In genomic region chr1:234957330-234958065, GRCh38 we compare ENCODE assay signal across 8 cellular contexts.
DNase-seq lines count a peak whose midpoint lies in the region; ATAC-seq and TF ChIP-seq lines count a peak whose summit lies in the region.

No MANE protein-coding gene starts in this region.

- H3K9ac ChIP-seq in smooth muscle cell (ENCODE audit: low read depth) = no peak overlapping the region

- H3K36me3 ChIP-seq in ACC112 (ENCODE audit: insufficient read depth, low read length) = no peaks in the 10 kb centered on the region
- no peaks in the 10 kb centered on the region for H3K36me3 ChIP-seq in smooth muscle cell (ENCODE audit: low read depth)

- 56% methylated on average over 14 of the region's 14 CpGs for WGBS in smooth muscle cell (ENCODE audit: low lambda C conversion rate)

- H3K4me3 ChIP-seq in ACC112 (ENCODE audit: low read depth, low read length) (no peak overlapping the region; the same call in 1 of the 2 replicates), smooth muscle cell (no peak overlapping the region)

- H3K79me2 ChIP-seq in ACC112 (ENCODE audit: control insufficient read depth, insufficient read depth, low read length, unreplicated experiment) (no peaks in the 10 kb centered on the region), smooth muscle cell (ENCODE audit: low read depth) (no peaks in the 10 kb centered on the region)

- H4K20me1 ChIP-seq in smooth muscle cell (ENCODE audit: low read depth) = no peaks in the 10 kb centered on the region

- no peak for TF ChIP-seq CTCF in foreskin keratinocyte (conservative IDR thresholded peaks at IDR 0.05)
- TF ChIP-seq CTCF in smooth muscle cell (IDR thresholded peaks at IDR 0.05; ENCODE audit: borderline replicate concordance, insufficient read depth, poor library complexity, severe bottlenecking) = no peak

- DNase-seq in HEK293T (ENCODE audit: extremely low spot score) (peak; percentile 69), SKM-1 treated with dmso at 0.1 percent for 144 hours (lab: John Stamatoyannopoulos, UW; ENCODE audit: unreplicated experiment) (peak; percentile 63), foreskin keratinocyte (no peak), smooth muscle cell (lab: John Stamatoyannopoulos, UW; ENCODE audit: unreplicated experiment) (no peak), NCI-H187 (lab: John Stamatoyannopoulos, UW) (no peak)

- H3F3A ChIP-seq in smooth muscle cell (ENCODE audit: low read depth) = peaks cover 24% of the 10 kb centered on the region

- H3K4me1 ChIP-seq in ACC112 (ENCODE audit: control insufficient read depth, insufficient read depth, low read length, unreplicated experiment) = peaks cover 59% of the 10 kb centered on the region
- no peaks in the 10 kb centered on the region for H3K4me1 ChIP-seq in foreskin keratinocyte
- peaks cover 55% of the 10 kb centered on the region for H3K4me1 ChIP-seq in smooth muscle cell (ENCODE audit: low read depth)

- ATAC-seq in foreskin keratinocyte (peak; percentile 27), GM21360 (IDR thresholded peaks at IDR 0.05; ENCODE audit: unreplicated experiment) (no peak), GM21515 (IDR thresholded peaks at IDR 0.05; ENCODE audit: unreplicated experiment) (no peak)

- peak overlapping the region; percentile 68 for H3K27ac ChIP-seq in ACC112 (ENCODE audit: low read depth, low read length)
- no peak overlapping the region for H3K27ac ChIP-seq in foreskin keratinocyte
- H3K27ac ChIP-seq in smooth muscle cell (ENCODE audit: low read depth) = peak overlapping the region; percentile 81

- no peaks in the 10 kb centered on the region for H3K9me3 ChIP-seq in smooth muscle cell (replicated peaks; ENCODE audit: low read depth)

- H3K27me3 ChIP-seq in ACC112 (ENCODE audit: insufficient read depth, low read length) (no peaks in the 10 kb centered on the region), foreskin keratinocyte (no peaks in the 10 kb centered on the region), smooth muscle cell (ENCODE audit: low read depth) (no peaks in the 10 kb centered on the region)

- H2AFZ ChIP-seq in ACC112 (ENCODE audit: low read length, unreplicated experiment) (no peak overlapping the region), smooth muscle cell (ENCODE audit: low read depth) (no peak overlapping the region)

- POLR2A ChIA-PET in HEK293T (lab: Yijun Ruan, JAX) = interaction anchor here (0.7 to 3.2 kb wide), 12 partner anchors 13 to 356 kb away, joined by 3 to 18 read pairs (median 4); no protein-coding TSS in a partner anchor

- H3K4me2 ChIP-seq in smooth muscle cell = no peak overlapping the region

- CTCF ChIA-PET in HEK293T (lab: Yijun Ruan, JAX) = interaction anchor here (0.6 to 1.2 kb wide), 3 partner anchors 15 to 471 kb away, joined by 3 to 4 read pairs (median 4); no protein-coding TSS in a partner anchor

TF ChIP-seq in HEK293T, 16 proteins besides CTCF, POLR2A, EP300 and RAD21:
- peak; percentile 70 for TF ChIP-seq L3MBTL2 (conservative IDR thresholded peaks at IDR 0.05)
- TF ChIP-seq SP1 (IDR thresholded peaks at IDR 0.05) = no peak
- TF ChIP-seq PKNOX1 (IDR thresholded peaks at IDR 0.05) = no peak
- peak; percentile 81 for TF ChIP-seq ZNF384 (IDR thresholded peaks at IDR 0.05)

Comparison
In these comparisons a context has a peak if more than half of its experiments do, and no peak if none do; other contexts are left out.
1. DNase-seq: peak in HEK293T (single experiment) and SKM-1 treated with dmso at 0.1 percent for 144 hours (single experiment); none in foreskin keratinocyte (0 of 2), smooth muscle cell (single experiment) and NCI-H187 (0 of 2).